20 cellular contexts compared by ENCODE assay signal in genomic region chr6:39855356-39855995, GRCh38.
DNase-seq lines count a peak whose midpoint lies in the region; ATAC-seq and TF ChIP-seq lines count a peak whose summit lies in the region.
"Had no signal": no experiment of that assay in that cellular context is flagged by ENCODE, and none has a peak within 500 bp of the region (broad histone marks: within the 10 kb centered on the region; RNA-seq: fewer than 3 reads in every experiment).

No MANE protein-coding gene starts in this region.

- H3K27me3 ChIP-seq in ACC112 (ENCODE audit: insufficient read depth, low read length): no peaks in the 10 kb centered on the region
- H3K27me3 ChIP-seq in gastrocnemius medialis: no peaks in the 10 kb centered on the region
- H3K27me3 ChIP-seq: upper lobe of left lung had no signal

- H2AFZ ChIP-seq in ACC112 (ENCODE audit: low read length, unreplicated experiment): no peak overlapping the region

- ATAC-seq in gastrocnemius medialis: peak in 1 of 2 donors; percentile 42
- ATAC-seq: A549; activated naive CD4-positive, alpha-beta T cell treated with anti-CD3 and anti-CD28 coated beads, Interleukin-2, amount 50 U/mL, for 72 hours; stimulated activated effector memory CD8-positive, alpha-beta T cell treated with anti-CD3 and anti-CD28 coated beads, Interleukin-12 subunit alpha, Interleukin-12 subunit beta, amount 100 ng/mL, for 72 hours had no signal

- no peaks in the 10 kb centered on the region for H3K9me3 ChIP-seq in gastrocnemius medialis
- H3K9me3 ChIP-seq: A549, upper lobe of left lung had no signal

- TF ChIP-seq POLR2A in gastrocnemius medialis (IDR thresholded peaks at IDR 0.05): no peak

- no peak overlapping the region for H3K27ac Mint-ChIP-seq in Calu3 (ENCODE audit: unreplicated experiment)
- H3K27ac Mint-ChIP-seq: activated naive CD4-positive, alpha-beta T cell treated with anti-CD3 and anti-CD28 coated beads, Interleukin-2, amount 50 U/mL, for 72 hours; stimulated activated effector memory CD8-positive, alpha-beta T cell treated with anti-CD3 and anti-CD28 coated beads, Interleukin-12 subunit alpha, Interleukin-12 subunit beta, amount 100 ng/mL, for 72 hours had no signal

- in situ Hi-C loops in gastrocnemius medialis (cut with MboI; ENCODE audit: low sequenced_read_pairs in 4 of 4): no loop called here

- no peaks in the 10 kb centered on the region for H3K36me3 Mint-ChIP-seq in Calu3 (ENCODE audit: insufficient read depth, unreplicated experiment)
- H3K36me3 Mint-ChIP-seq: activated naive CD4-positive, alpha-beta T cell treated with anti-CD3 and anti-CD28 coated beads, Interleukin-2, amount 50 U/mL, for 72 hours; naive B cell; stimulated activated effector memory CD8-positive, alpha-beta T cell treated with anti-CD3 and anti-CD28 coated beads, Interleukin-12 subunit alpha, Interleukin-12 subunit beta, amount 100 ng/mL, for 72 hours had no signal

- H3K4me3 Mint-ChIP-seq in Calu3 (ENCODE audit: low read depth, unreplicated experiment): no peak overlapping the region
- H3K4me3 Mint-ChIP-seq: naive B cell; stimulated activated effector memory CD8-positive, alpha-beta T cell treated with anti-CD3 and anti-CD28 coated beads, Interleukin-12 subunit alpha, Interleukin-12 subunit beta, amount 100 ng/mL, for 72 hours had no signal

- TF ChIP-seq CTCF in fibroblast of mammary gland (conservative IDR thresholded peaks at IDR 0.05; ENCODE audit: control insufficient read depth, insufficient read depth, low read depth, low read length) (no peak), gastrocnemius medialis (IDR thresholded peaks at IDR 0.05 in 4 of 5, conservative IDR thresholded peaks at IDR 0.05 in 1 of 5) (no peak), Calu3 (IDR thresholded peaks at IDR 0.05; ENCODE audit: unreplicated experiment) (no peak)

- peaks cover 10% of the 10 kb centered on the region for H3K4me1 ChIP-seq in ACC112 (ENCODE audit: control insufficient read depth, insufficient read depth, low read length, unreplicated experiment)
- peaks cover 0 to 25% of the 10 kb centered on the region in 2 donors for H3K4me1 ChIP-seq in gastrocnemius medialis
- H3K4me1 ChIP-seq: A549 had no signal

- no peaks in the 10 kb centered on the region for H3K9me3 Mint-ChIP-seq in Calu3 (ENCODE audit: low read depth, unreplicated experiment)
- H3K9me3 Mint-ChIP-seq: activated naive CD4-positive, alpha-beta T cell treated with anti-CD3 and anti-CD28 coated beads, Interleukin-2, amount 50 U/mL, for 72 hours; stimulated activated effector memory CD8-positive, alpha-beta T cell treated with anti-CD3 and anti-CD28 coated beads, Interleukin-12 subunit alpha, Interleukin-12 subunit beta, amount 100 ng/mL, for 72 hours had no signal

- BruUV-seq in Calu3 (replicated peaks; lab: Mats Ljungman, UMichigan): no TSS peak

- CTCF ChIA-PET in Calu3 (lab: Charles Lee): no interaction called here

- intact Hi-C loops in gastrocnemius medialis (cut with DNase I; ENCODE audit: low total_unique reads): no loop called here
- intact Hi-C loops in Calu3 (cut with micrococcal nuclease; ENCODE audit: unreplicated experiment): no loop called here

- H3K79me2 ChIP-seq in ACC112 (ENCODE audit: control insufficient read depth, insufficient read depth, low read length, unreplicated experiment): no peaks in the 10 kb centered on the region

- DNase-seq in fibroblast of mammary gland (ENCODE audit: low read depth) (peak; percentile 40), gastrocnemius medialis (no peak), NCI-H1048 (lab: John Stamatoyannopoulos, UW) (no peak), Calu3 (no peak)
- DNase-seq in activated naive CD4-positive, alpha-beta T cell (lab: John Stamatoyannopoulos, UW): no peak
- DNase-seq in stimulated activated CD4-positive, alpha-beta T cell treated with anti-CD3 and anti-CD28 coated beads, Interleukin-15, amount 100 ng/mL, for 24 hours: no peak
- DNase-seq: activated T-cell treated with anti-CD3 and anti-CD28 coated beads for 4 hours; central memory CD4-positive, alpha-beta T cell; EL; naive B cell; NCI-H1694; NCI-H446 treated with DMSO at 0.1 percent for 48 hours; stimulated activated CD4-positive, alpha-beta T cell treated with anti-CD3 and anti-CD28 coated beads, Interleukin-12 subunit alpha, Interleukin-12 subunit beta, amount 100 ng/mL, for 4 hours; upper lobe of left lung had no signal

- H3K36me3 ChIP-seq in ACC112 (ENCODE audit: insufficient read depth, low read length): no peaks in the 10 kb centered on the region
- H3K36me3 ChIP-seq in gastrocnemius medialis: peaks cover 0 to 5% of the 10 kb centered on the region in 2 donors

- peaks cover 94% of the 10 kb centered on the region for H3K27me3 Mint-ChIP-seq in Calu3 (ENCODE audit: unreplicated experiment)

- H3K27ac ChIP-seq in ACC112 (ENCODE audit: low read depth, low read length) (peak overlapping the region; percentile 45), angular gyrus (ENCODE audit: low read depth, low read length) (peak overlapping the region; percentile 13), gastrocnemius medialis (peak overlapping the region; percentile 7 to 59 (median 46))
- H3K27ac ChIP-seq: A549, upper lobe of left lung had no signal

- H3K4me1 Mint-ChIP-seq in Calu3 (ENCODE audit: low read depth, unreplicated experiment): no peaks in the 10 kb centered on the region
- H3K4me1 Mint-ChIP-seq: naive B cell; stimulated activated effector memory CD8-positive, alpha-beta T cell treated with anti-CD3 and anti-CD28 coated beads, Interleukin-12 subunit alpha, Interleukin-12 subunit beta, amount 100 ng/mL, for 72 hours had no signal

- H3K4me3 ChIP-seq in ACC112 (ENCODE audit: low read depth, low read length) (no peak overlapping the region), fibroblast of mammary gland (ENCODE audit: control insufficient read depth, low read depth, low read length) (no peak overlapping the region), gastrocnemius medialis (no peak overlapping the region)
- H3K4me3 ChIP-seq: A549, lung, upper lobe of left lung had no signal
